ENCODE assay signal across 8 cellular contexts in genomic region chr12:10362828-10363664, GRCh38. TPM values are rescaled to one million over a fixed set of nuclear protein-coding genes. Genes with fewer than 3 reads are reported as not detected.
DNase-seq lines count a peak whose midpoint lies in the region; ATAC-seq and TF ChIP-seq lines count a peak whose summit lies in the region.

No MANE protein-coding gene starts in this region.

- peaks cover 25% of the 10 kb centered on the region for H3K4me1 Mint-ChIP-seq in GM23338

- H3K4me1 ChIP-seq in GM23338 (ENCODE audit: insufficient read depth) (peaks cover 47% of the 10 kb centered on the region), Peyer's patch (peaks cover 0 to 23% (median 3%) of the 10 kb centered on the region in 4 donors), foreskin keratinocyte (peaks cover 23% of the 10 kb centered on the region), skeletal muscle tissue (ENCODE audit: control insufficient read depth in 3 of 3, insufficient read depth in 3 of 3, low read length in 3 of 3) (peaks cover 22 to 34% (median 26%) of the 10 kb centered on the region in 3 donors)

- no peaks in the 10 kb centered on the region for H3F3A ChIP-seq in GM23338 (replicated peaks; ENCODE audit: low read depth)

- no peaks in the 10 kb centered on the region for H4K20me1 ChIP-seq in GM23338 (replicated peaks; ENCODE audit: insufficient read depth)

- peak overlapping the region; percentile 51; the same call in 1 of the 2 replicates for H3K27ac Mint-ChIP-seq in GM23338

- no peaks in the 10 kb centered on the region for H3K27me3 ChIP-seq in GM23338 (ENCODE audit: insufficient read depth)
- H3K27me3 ChIP-seq in Peyer's patch = no peaks in the 10 kb centered on the region
- no peaks in the 10 kb centered on the region for H3K27me3 ChIP-seq in foreskin keratinocyte
- no peaks in the 10 kb centered on the region for H3K27me3 ChIP-seq in skeletal muscle tissue (ENCODE audit: control insufficient read depth in 3 of 3, insufficient read depth in 3 of 3, low read length in 3 of 3)

- H3K27ac ChIP-seq in GM23338 (ENCODE audit: low read depth) = no peak overlapping the region; the same call in 1 of the 2 replicates
- peak overlapping the region; percentile 77 to 95 (median 84) for H3K27ac ChIP-seq in Peyer's patch
- H3K27ac ChIP-seq in foreskin keratinocyte = peak overlapping the region; percentile 80
- peak overlapping the region; percentile 88 for H3K27ac ChIP-seq in skeletal muscle tissue (ENCODE audit: low read depth, low read length)

- H3K4me3 ChIP-seq in GM23338 (no peak overlapping the region), Peyer's patch (peak overlapping the region in 2 of 4 donors; percentile 53 to 73), skeletal muscle tissue (ENCODE audit: low read length in 3 of 3) (peak overlapping the region; percentile 13 to 94 (median 94))

- no peaks in the 10 kb centered on the region for H3K9me2 ChIP-seq in GM23338 (ENCODE audit: insufficient read depth)

- H2AFZ ChIP-seq in GM23338 = peak overlapping the region; percentile 25

- no peaks in the 10 kb centered on the region for H3K9me3 ChIP-seq in Peyer's patch
- no peaks in the 10 kb centered on the region for H3K9me3 ChIP-seq in skeletal muscle tissue (ENCODE audit: control insufficient read depth in 3 of 3, low read length in 3 of 3)

- peak overlapping the region; percentile 87 to 92 (median 88) for H3K9ac ChIP-seq in skeletal muscle tissue (ENCODE audit: low read depth in 1 of 3, low read length in 3 of 3)

- peaks cover 7% of the 10 kb centered on the region for H3K27me3 Mint-ChIP-seq in GM23338 (ENCODE audit: insufficient read depth, low read depth, poor library complexity)

- no peak for TF ChIP-seq CTCF in GM23338 (conservative IDR thresholded peaks at IDR 0.05; ENCODE audit: low read depth in 2 of 2)
- no peak for TF ChIP-seq CTCF in Peyer's patch (IDR thresholded peaks at IDR 0.05)
- no peak for TF ChIP-seq CTCF in foreskin keratinocyte (conservative IDR thresholded peaks at IDR 0.05)

- H3K9me3 Mint-ChIP-seq in GM23338 = peaks cover 27% of the 10 kb centered on the region

- DNase-seq in GM23338 (ENCODE audit: low spot score) (peak; percentile 52), Peyer's patch (no peak), foreskin keratinocyte (peak in 1 of 2 donors; percentile 55), AML-193 (lab: John Stamatoyannopoulos, UW) (no peak)

- peak overlapping the region; percentile 86 for H3K4me2 ChIP-seq in GM23338

- TF ChIP-seq POLR2A in Peyer's patch (IDR thresholded peaks at IDR 0.05) = no peak

- H3K36me3 Mint-ChIP-seq in GM23338 (ENCODE audit: low read depth) = peaks cover 26% of the 10 kb centered on the region

- ATAC-seq in GM23338 (no peak), foreskin keratinocyte (no peak), GM21786 (IDR thresholded peaks at IDR 0.05; ENCODE audit: unreplicated experiment) (no peak), HG03175 (IDR thresholded peaks at IDR 0.05; ENCODE audit: unreplicated experiment) (no peak), GM18519 (IDR thresholded peaks at IDR 0.05; ENCODE audit: low FRiP score, unreplicated experiment) (no peak)

- H3K79me2 ChIP-seq in GM23338 (replicated peaks; ENCODE audit: insufficient read depth) = no peaks in the 10 kb centered on the region

- H3K36me3 ChIP-seq in GM23338 (ENCODE audit: insufficient read depth) (no peaks in the 10 kb centered on the region), Peyer's patch (no peaks in the 10 kb centered on the region), skeletal muscle tissue (ENCODE audit: control insufficient read depth in 3 of 3, insufficient read depth in 3 of 3, low read length in 3 of 3) (no peaks in the 10 kb centered on the region)

- H3K4me3 Mint-ChIP-seq in GM23338 = peak overlapping the region; percentile 42; the same call in 1 of the 3 replicates

TF ChIP-seq in GM23338, 12 proteins besides CTCF, POLR2A, EP300 and RAD21 (continues in another document):
- TF ChIP-seq JUNB (IDR thresholded peaks at IDR 0.05; ENCODE audit: unreplicated experiment) = no peak
- no peak for TF ChIP-seq ETS1 (IDR thresholded peaks at IDR 0.05)
- no peak for TF ChIP-seq NANOG (IDR thresholded peaks at IDR 0.05; ENCODE audit: borderline replicate concordance)
- TF ChIP-seq EZH2 (IDR thresholded peaks at IDR 0.05; ENCODE audit: low read depth, unreplicated experiment) = no peak
- no peak for TF ChIP-seq EZH2phosphoT487 (IDR thresholded peaks at IDR 0.05; ENCODE audit: unreplicated experiment)
- TF ChIP-seq POLR2AphosphoS5 (IDR thresholded peaks at IDR 0.05; ENCODE audit: low read depth) = no peak
- no peak for TF ChIP-seq ZNF331 (CRISPR knock-in tag; IDR thresholded peaks at IDR 0.05; ENCODE audit: low read depth)
- no peak for TF ChIP-seq ZNF114 (CRISPR knock-in tag; IDR thresholded peaks at IDR 0.05)
- no peak for TF ChIP-seq STAT1 (IDR thresholded peaks at IDR 0.05; ENCODE audit: unreplicated experiment)
- no peak for TF ChIP-seq CREB1 (CRISPR knock-in tag; IDR thresholded peaks at IDR 0.05; ENCODE audit: low read depth)
- no peak for TF ChIP-seq REST (IDR thresholded peaks at IDR 0.05; ENCODE audit: unreplicated experiment)

RNA-seq across cellular contexts. Expression of gene KLRK1, which starts 26.8 kb away (rescaled TPM):
- total RNA-seq in GM23338 (2014; rRNA removed; shearing (Covaris generic)) = not detected in 2 replicates
- polyA plus RNA-seq in GM23338 (2016; fragmentation: Nextera tagmentation; extraction: Ambion mirVana) = not detected in 2 replicates
- total RNA-seq in Peyer's patch = 10 to 100 TPM in 1 of 4 donors, 1 to 10 TPM in 3; 3.3 to 17.9 (median 6.6) TPM
- total RNA-seq in foreskin keratinocyte = not detected in 2 replicates
- polyA plus RNA-seq in foreskin keratinocyte = not detected in 2 replicates
- 0.52 TPM for total RNA-seq in skeletal muscle tissue

RNA-seq across cellular contexts. Expression of gene KLRC4, which starts 46.5 kb away (rescaled TPM):
- total RNA-seq in GM23338 (2014; rRNA removed; shearing (Covaris generic)) = not detected in 2 replicates
- polyA plus RNA-seq in GM23338 (2016; fragmentation: Nextera tagmentation; extraction: Ambion mirVana) (not detected in 2 replicates), foreskin keratinocyte (not detected in 2 replicates)
- total RNA-seq in Peyer's patch (1 to 10 TPM in 3 of 4 donors, not detected in 1; 2.1 to 5.8 (median 5.6) TPM), foreskin keratinocyte (not detected in 2 replicates), skeletal muscle tissue (not detected)

RNA-seq across cellular contexts. Expression of gene KLRD1, which starts 55.4 kb away (rescaled TPM):
- 0.03 TPM in 1 of 2 replicates, not detected in the other for total RNA-seq in GM23338 (2014; rRNA removed; shearing (Covaris generic))
- polyA plus RNA-seq in GM23338 (2016; fragmentation: Nextera tagmentation; extraction: Ambion mirVana) = 0.02 and 0.27 TPM in 2 replicates
- 1 to 10 TPM in 3 of 4 donors, under 1 TPM in 1; under 0.01 to 8.4 (median 5.4) TPM for total RNA-seq in Peyer's patch
- not detected in 2 replicates for total RNA-seq in foreskin keratinocyte
- polyA plus RNA-seq in foreskin keratinocyte = not detected in 2 replicates
- total RNA-seq in skeletal muscle tissue = 0.52 TPM

RNA-seq across cellular contexts. Expression of gene KLRC3, which starts 57.3 kb away (rescaled TPM):
- total RNA-seq in GM23338 (2014; rRNA removed; shearing (Covaris generic)) = not detected in 2 replicates
- polyA plus RNA-seq in GM23338 (2016; fragmentation: Nextera tagmentation; extraction: Ambion mirVana) (not detected in 2 replicates), foreskin keratinocyte (not detected in 2 replicates)
- total RNA-seq in Peyer's patch (1 to 10 TPM in 2 of 4 donors, not detected in 2; 1.6 to 2.8 TPM), foreskin keratinocyte (not detected in 2 replicates), skeletal muscle tissue (not detected)
